20 cellular contexts compared by ENCODE assay signal in genomic region chr9:114289106-114289505, GRCh38. TPM values are rescaled to one million over a fixed set of nuclear protein-coding genes. Genes with fewer than 3 reads are reported as not detected.
DNase-seq lines count a peak whose midpoint lies in the region; ATAC-seq and TF ChIP-seq lines count a peak whose summit lies in the region.
"Had no signal": no experiment of that assay in that cellular context is flagged by ENCODE, and none has a peak within 500 bp of the region (broad histone marks: within the 10 kb centered on the region; RNA-seq: fewer than 3 reads in every experiment).

No MANE protein-coding gene starts in this region.

- ATAC-seq in left cardiac atrium (no peak), Right ventricle myocardium superior (ENCODE audit: poor library complexity) (no peak), foreskin keratinocyte (no peak), aorta (ENCODE audit: low FRiP score) (no peak), HG02981 (IDR thresholded peaks at IDR 0.05; ENCODE audit: unreplicated experiment) (no peak)
- ATAC-seq: activated T-cell treated with anti-CD3 and anti-CD28 coated beads, Interleukin-2, amount 50 U/mL, for 72 hours; body of pancreas; stimulated activated effector memory CD8-positive, alpha-beta T cell treated with anti-CD3 and anti-CD28 coated beads, Interleukin-12 subunit alpha, Interleukin-12 subunit beta, amount 100 ng/mL, for 72 hours had no signal

- H3K4me3 ChIP-seq in ovary (no peak overlapping the region), aorta (ENCODE audit: low read length in 2 of 2) (no peak overlapping the region)
- H3K4me3 ChIP-seq: body of pancreas had no signal

- H3K27me3 ChIP-seq in foreskin keratinocyte (no peaks in the 10 kb centered on the region), ovary (no peaks in the 10 kb centered on the region), aorta (ENCODE audit: control insufficient read depth in 1 of 2, insufficient read depth in 2 of 2, low read length in 1 of 2) (no peaks in the 10 kb centered on the region)
- H3K27me3 ChIP-seq: body of pancreas had no signal

- intact Hi-C loops in left cardiac atrium (cut with DNase I) (loop anchor here in 1 of 2 donors (5.0 kb wide), 1 partner anchor 182 kb away; no protein-coding TSS in a partner anchor), Right ventricle myocardium superior (cut with DNase I) (no loop called here), ovary (cut with DNase I) (loop anchor here in 2 of 4 donors (5.0 kb wide), 4 partner anchors 132 to 207 kb away; partner anchors contain the start of gene COL27A1 (in 1 of the 2)), aorta (cut with DNase I) (no loop called here)

- no peaks in the 10 kb centered on the region for H3K9me3 ChIP-seq in ovary
- no peaks in the 10 kb centered on the region for H3K9me3 ChIP-seq in aorta (ENCODE audit: control insufficient read depth, low read length)
- H3K9me3 ChIP-seq: body of pancreas had no signal

- no peak for TF ChIP-seq CTCF in foreskin keratinocyte (conservative IDR thresholded peaks at IDR 0.05)
- no peak for TF ChIP-seq CTCF in ovary (IDR thresholded peaks at IDR 0.05)

- 84 to 88% (median 88%) methylated on average over 13 of the region's 13 CpGs for WGBS in ovary, 3 donors
- WGBS in aorta, 2 donors, result 81 to 89% methylated on average over 12 to 13 of the region's 13 CpGs

- TF ChIP-seq POLR2A in ovary (IDR thresholded peaks at IDR 0.05), result no peak

- no peak for TF ChIP-seq EP300 in ovary (IDR thresholded peaks at IDR 0.05)

- DNase-seq in left cardiac atrium (peak; percentile 14), Right ventricle myocardium superior (no peak), foreskin keratinocyte (no peak), ovary (peak; percentile 11 to 38 (median 19)), aorta (peak; percentile 40 to 77), NCI-H2171 treated with DMSO at 0.1 percent for 48 hours (lab: John Stamatoyannopoulos, UW) (no peak), DMS53 treated with DMSO at 0.1 percent for 48 hours (lab: John Stamatoyannopoulos, UW; ENCODE audit: unreplicated experiment) (no peak)
- DNase-seq: activated T-cell treated with anti-CD3 and anti-CD28 coated beads, Interleukin-2, amount 50 U/mL, for 72 hours; GDM1; KBM-7; NCI-H1436 treated with DMSO at 0.1 percent for 48 hours; NCI-H69 had no signal

- H3K27ac ChIP-seq in foreskin keratinocyte (peak overlapping the region; percentile 99), ovary (no peak overlapping the region), aorta (ENCODE audit: low read depth in 1 of 2, low read length in 2 of 2) (no peak overlapping the region)

- no peaks in the 10 kb centered on the region for H3K36me3 ChIP-seq in ovary
- peaks cover 0 to 1% of the 10 kb centered on the region in 2 donors for H3K36me3 ChIP-seq in aorta (ENCODE audit: control insufficient read depth in 1 of 2, insufficient read depth in 2 of 2, low read length in 1 of 2)

- H3K4me1 ChIP-seq in foreskin keratinocyte, result peaks cover 15% of the 10 kb centered on the region
- peaks cover 8% of the 10 kb centered on the region for H3K4me1 ChIP-seq in ovary (ENCODE audit: insufficient read depth)
- no peaks in the 10 kb centered on the region for H3K4me1 ChIP-seq in aorta (ENCODE audit: control insufficient read depth in 1 of 2, insufficient read depth in 2 of 2, low read length in 2 of 2)

RNA-seq across cellular contexts. Expression of gene ORM1, which starts 33.8 kb away (rescaled TPM):
- 1 to 10 TPM in 1 of 2 donors, under 1 TPM in 1; 0.71 to 4.8 TPM for total RNA-seq in left cardiac atrium
- 1.2 TPM for total RNA-seq in Right ventricle myocardium superior
- total RNA-seq in foreskin keratinocyte, result not detected in 2 replicates
- polyA plus RNA-seq in foreskin keratinocyte, result not detected in 2 replicates
- total RNA-seq in ovary, result 10 to 100 TPM in 1 of 7 donors, 1 to 10 TPM in 1, under 1 TPM in 2, not detected in 3; 0.30 to 11.9 (median 1.8) TPM
- 1 to 10 TPM in 1 of 2 donors, not detected in 1; 2.1 TPM for polyA plus RNA-seq in ovary
- under 1 TPM in 1 of 2 donors, not detected in 1; 0.45 TPM for total RNA-seq in aorta
- 1 to 10 TPM in 1 of 2 donors, under 1 TPM in 1; 0.28 to 3.0 TPM for polyA plus RNA-seq in aorta
- total RNA-seq: activated T-cell treated with anti-CD3 and anti-CD28 coated beads, Interleukin-2, amount 50 U/mL, for 72 hours; CD4-positive, alpha-beta T cell; fibroblast of lung; lung microvascular endothelial cell; T-helper 1 cell treated with Interleukin-12 subunit alpha and Interleukin-12 subunit beta and Interleukin-4 antibody, amounts not matched to agents 30 ng/mL and 1 ng/mL, for 36 hours; temporal lobe had no signal
- polyA plus RNA-seq: fibroblast of lung had no signal

RNA-seq across cellular contexts. Expression of gene ORM2, which starts 40.6 kb away (rescaled TPM):
- total RNA-seq in left cardiac atrium (1 to 10 TPM in 1 of 2 donors, not detected in 1; 1.6 TPM), Right ventricle myocardium superior (not detected), foreskin keratinocyte (not detected in 2 replicates), ovary (1 to 10 TPM in 1 of 7 donors, under 1 TPM in 1, not detected in 5; 0.82 to 2.6 TPM), aorta (not detected)
- polyA plus RNA-seq in foreskin keratinocyte (not detected in 2 replicates), ovary (under 1 TPM in 1 of 2 donors, not detected in 1; 0.52 TPM), aorta (not detected)
- total RNA-seq: activated T-cell treated with anti-CD3 and anti-CD28 coated beads, Interleukin-2, amount 50 U/mL, for 72 hours; body of pancreas; CD4-positive, alpha-beta T cell; fibroblast of lung; lung microvascular endothelial cell; T-helper 1 cell treated with Interleukin-12 subunit alpha and Interleukin-12 subunit beta and Interleukin-4 antibody, amounts not matched to agents 30 ng/mL and 1 ng/mL, for 36 hours; temporal lobe had no signal
- polyA plus RNA-seq: fibroblast of lung had no signal

Comparison
In these comparisons a context has a peak if more than half of its experiments do, and no peak if none do; other contexts are left out.
1. DNase-seq: peak in left cardiac atrium (single experiment), ovary (5 of 5) and aorta (2 of 2); none in Right ventricle myocardium superior (single experiment), foreskin keratinocyte (0 of 2), NCI-H2171 treated with DMSO at 0.1 percent for 48 hours (single experiment) and DMS53 treated with DMSO at 0.1 percent for 48 hours (single experiment).